In the genomic region with DNA sequence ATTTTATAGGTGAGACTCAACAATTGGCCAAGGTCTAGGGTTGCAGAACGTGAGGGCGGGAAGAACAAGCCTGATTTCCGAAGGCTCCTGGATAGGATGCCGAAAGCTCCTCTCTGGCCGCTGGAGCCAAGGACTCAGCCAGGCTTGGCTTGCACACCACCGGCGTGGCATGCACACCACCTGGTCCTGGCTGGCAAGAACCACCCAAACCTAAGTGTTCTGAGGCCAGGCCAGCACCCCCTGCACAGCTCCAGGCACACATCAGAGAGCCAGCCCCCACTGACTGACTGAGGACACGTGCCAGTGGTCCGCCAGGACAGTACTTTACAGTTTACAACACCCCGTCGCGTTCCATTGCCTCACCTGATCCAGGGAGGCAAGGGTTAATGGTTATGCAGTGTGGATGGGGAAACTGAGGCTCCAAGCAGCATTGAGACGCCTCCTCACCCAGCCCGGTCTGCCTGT, we compare ENCODE assay signal across 8 cellular contexts. TPM values are rescaled to one million over a fixed set of nuclear protein-coding genes. Genes with fewer than 3 reads are reported as not detected.
DNase-seq lines count a peak whose midpoint lies in the region; TF ChIP-seq lines count a peak whose summit lies in the region.

No MANE protein-coding gene starts in this region.

- H3K4me3 Mint-ChIP-seq in endothelial cell (ENCODE audit: unreplicated experiment) = peak overlapping the region; percentile 84
- peak overlapping the region; percentile 64 for H3K4me3 Mint-ChIP-seq in type B pancreatic cell

- H3K27me3 Mint-ChIP-seq in endothelial cell (ENCODE audit: unreplicated experiment) (peaks cover 8% of the 10 kb centered on the region), type B pancreatic cell (peaks cover 12% of the 10 kb centered on the region)

- no peaks in the 10 kb centered on the region for H3K36me3 ChIP-seq in Karpas-422 (ENCODE audit: insufficient read depth, low read length)
- no peaks in the 10 kb centered on the region for H3K36me3 ChIP-seq in mesenchymal stem cell (ENCODE audit: control insufficient read depth in 1 of 2, insufficient read depth in 2 of 2, low read depth in 1 of 2, low read length in 2 of 2)

- no peaks in the 10 kb centered on the region for H3K79me1 ChIP-seq in mesenchymal stem cell (replicated peaks; ENCODE audit: low read length, poor library complexity, severe bottlenecking)

- H3K18ac ChIP-seq in mesenchymal stem cell (ENCODE audit: low read depth in 1 of 2, low read length in 2 of 2) = peak overlapping the region; percentile 79 to 97

- H3K4me1 Mint-ChIP-seq in endothelial cell (ENCODE audit: unreplicated experiment) = peaks cover 66% of the 10 kb centered on the region
- H3K4me1 Mint-ChIP-seq in type B pancreatic cell (ENCODE audit: unreplicated experiment) = peaks cover 20% of the 10 kb centered on the region

- H3K79me2 ChIP-seq in Karpas-422 (ENCODE audit: low read length) = no peaks in the 10 kb centered on the region

- peak overlapping the region; percentile 54 for H4K8ac ChIP-seq in mesenchymal stem cell (ENCODE audit: low read length)

- peak overlapping the region in 1 of 2 experiments; percentile 30 for H3K14ac ChIP-seq in mesenchymal stem cell (ENCODE audit: low read length in 2 of 2)

- H3K23ac ChIP-seq in mesenchymal stem cell (ENCODE audit: low read length in 2 of 2) = no peak overlapping the region

- peak overlapping the region; percentile 55 for H4K91ac ChIP-seq in mesenchymal stem cell (ENCODE audit: low read length)

- H3K9me2 ChIP-seq in Karpas-422 (replicated peaks; ENCODE audit: insufficient read depth, low read length) = no peaks in the 10 kb centered on the region

- H4K20me1 ChIP-seq in Karpas-422 (ENCODE audit: insufficient read depth, low read depth, low read length) = no peaks in the 10 kb centered on the region

- H3K27ac Mint-ChIP-seq in endothelial cell (ENCODE audit: unreplicated experiment) = no peak overlapping the region
- H3K27ac Mint-ChIP-seq in type B pancreatic cell = no peak overlapping the region

- H3K36me3 Mint-ChIP-seq in endothelial cell (ENCODE audit: low read depth, unreplicated experiment) = peaks cover 17% of the 10 kb centered on the region
- H3K36me3 Mint-ChIP-seq in type B pancreatic cell = no peaks in the 10 kb centered on the region

- WGBS in mesenchymal stem cell = 78% methylated on average over 14 of the region's 14 CpGs

- H3K9me3 Mint-ChIP-seq in endothelial cell (ENCODE audit: unreplicated experiment) (no peaks in the 10 kb centered on the region), type B pancreatic cell (no peaks in the 10 kb centered on the region)

- no peak for DNase-seq in Karpas-422
- DNase-seq in endothelial cell (ENCODE audit: low spot score) = no peak
- DNase-seq in mesenchymal stem cell = no peak
- no peak for DNase-seq in type B pancreatic cell (ENCODE audit: extremely low spot score, unreplicated experiment)
- no peak for DNase-seq in stimulated activated CD4-positive, alpha-beta T cell treated with anti-CD3 and anti-CD28 coated beads, Interleukin-12 subunit alpha, Interleukin-12 subunit beta, amount 100 ng/mL, for 4 hours
- DNase-seq in activated CD4-positive, CD25-positive, alpha-beta regulatory T cell (lab: John Stamatoyannopoulos, UW) = no peak
- no peak for DNase-seq in medulla oblongata (ENCODE audit: extremely low spot score)
- DNase-seq in NCI-H187 treated with DMSO at 0.1 percent for 48 hours (lab: John Stamatoyannopoulos, UW) = no peak

- H3K9me3 ChIP-seq in Karpas-422 (ENCODE audit: low read length) = no peaks in the 10 kb centered on the region
- H3K9me3 ChIP-seq in mesenchymal stem cell (ENCODE audit: control insufficient read depth, low read length) = no peaks in the 10 kb centered on the region

- H3K27ac ChIP-seq in Karpas-422 (ENCODE audit: low read length) = no peak overlapping the region
- no peak overlapping the region for H3K27ac ChIP-seq in mesenchymal stem cell (ENCODE audit: low read length, poor library complexity, severe bottlenecking)

- peaks cover 4% of the 10 kb centered on the region; the same call in 1 of the 2 replicates for H3K4me1 ChIP-seq in Karpas-422 (ENCODE audit: low read length)
- H3K4me1 ChIP-seq in mesenchymal stem cell (ENCODE audit: control insufficient read depth, insufficient read depth, low read depth, low read length) = peaks cover 27% of the 10 kb centered on the region

- peak overlapping the region; percentile 80 for H2BK120ac ChIP-seq in mesenchymal stem cell (ENCODE audit: low read depth, low read length)

- no peak overlapping the region for H2BK15ac ChIP-seq in mesenchymal stem cell (ENCODE audit: low read depth, poor library complexity, severe bottlenecking)

- no peak overlapping the region for H3K9ac ChIP-seq in Karpas-422 (ENCODE audit: low read length)
- peak overlapping the region; percentile 32 for H3K9ac ChIP-seq in mesenchymal stem cell (ENCODE audit: low read length)

- no peak overlapping the region for H2AK5ac ChIP-seq in mesenchymal stem cell (ENCODE audit: low read length, severe bottlenecking)

- no peak overlapping the region for H2BK5ac ChIP-seq in mesenchymal stem cell (ENCODE audit: low read depth, low read length, poor library complexity, severe bottlenecking)

- H3K4me3 ChIP-seq in Karpas-422 (ENCODE audit: low read length) = no peak overlapping the region
- H3K4me3 ChIP-seq in mesenchymal stem cell (ENCODE audit: insufficient read depth in 1 of 2, low read depth in 1 of 2, low read length in 2 of 2) = peak overlapping the region; percentile 47 to 55

- H2AFZ ChIP-seq in Karpas-422 (ENCODE audit: low read length) (no peak overlapping the region), mesenchymal stem cell (ENCODE audit: low read depth, low read length) (peak overlapping the region; percentile 8)

- no peaks in the 10 kb centered on the region for H3K27me3 ChIP-seq in Karpas-422 (ENCODE audit: low read length)
- H3K27me3 ChIP-seq in mesenchymal stem cell (ENCODE audit: control insufficient read depth in 1 of 2, insufficient read depth in 1 of 2, low read length in 2 of 2) = peaks cover 0 to 5% of the 10 kb centered on the region in 2 experiments

- H3K4ac ChIP-seq in mesenchymal stem cell (ENCODE audit: low read depth in 1 of 2, low read length in 2 of 2) = peak overlapping the region in 1 of 2 experiments; percentile 77

- peak overlapping the region; percentile 58 for H3K4me2 ChIP-seq in Karpas-422 (ENCODE audit: low read depth, low read length, poor library complexity, severe bottlenecking)
- H3K4me2 ChIP-seq in mesenchymal stem cell (ENCODE audit: low read length, poor library complexity, severe bottlenecking) = peak overlapping the region; percentile 54

- peak overlapping the region; percentile 27 to 34 for H2BK12ac ChIP-seq in mesenchymal stem cell (ENCODE audit: low read length in 2 of 2)

- TF ChIP-seq CTCF in endothelial cell (IDR thresholded peaks at IDR 0.05; ENCODE audit: unreplicated experiment) (no peak), type B pancreatic cell (conservative IDR thresholded peaks at IDR 0.05) (no peak)

RNA-seq across cellular contexts. Expression of a gene that starts 0.4 kb away (rescaled TPM):
- 0.11 and 0.15 TPM in 2 replicates for total RNA-seq in Karpas-422 (2014; rRNA removed; shearing (Covaris generic); ENCODE audit: low replicate concordance)
- total RNA-seq in endothelial cell (ENCODE audit: unreplicated experiment) (216 TPM), type B pancreatic cell (ENCODE audit: low replicate concordance) (28.6 and 31.7 TPM in 2 replicates)
- 537 TPM for polyA plus RNA-seq in mesenchymal stem cell (2013, experiment 1 of 2)
- 530 TPM for polyA plus RNA-seq in mesenchymal stem cell (2013, experiment 2 of 2)

Comparison
In these comparisons a context has a peak if more than half of its experiments do, and no peak if none do; other contexts are left out.
1. RNA of a gene that starts 0.4 kb away (total RNA-seq): 216 TPM in endothelial cell (single experiment) and 28.6 to 31.7 TPM in type B pancreatic cell; 0.11 to 0.15 TPM in Karpas-422; every median in the first group is over 10 times any median in the second.